ENCODE assay signal across 14 cellular contexts in genomic region chr12:23084236-23084995, GRCh38.
DNase-seq lines count a peak whose midpoint lies in the region; ATAC-seq and TF ChIP-seq lines count a peak whose summit lies in the region.
"Had no signal": no experiment of that assay in that cellular context is flagged by ENCODE, and none has a peak within 500 bp of the region (broad histone marks: within the 10 kb centered on the region; RNA-seq: fewer than 3 reads in every experiment).

No MANE protein-coding gene starts in this region.

- WGBS in transverse colon (ENCODE audit: low coverage in 1 of 2), 2 donors: 61 to 75% methylated on average over 2 to 5 of the region's 5 CpGs

- H3K36me3 ChIP-seq in transverse colon: no peaks in the 10 kb centered on the region
- H3K36me3 ChIP-seq: uterus had no signal

- no peaks in the 10 kb centered on the region for H3K27me3 Mint-ChIP-seq in activated T-helper 2 cell treated with anti-CD3 and anti-CD28 coated beads, Interferon-gamma antibody, Interleukin-2, Interleukin-4, amounts not matched to agents 10 μg/mL and 5 μg/mL and 100 μg/mL, durations not matched to agents 14 hours and 24 hours and 36 hours (ENCODE audit: low read depth)

- ATAC-seq in HG03565 (IDR thresholded peaks at IDR 0.05; ENCODE audit: unreplicated experiment): peak; percentile 41
- no peak for ATAC-seq in GM19395 (IDR thresholded peaks at IDR 0.05; ENCODE audit: unreplicated experiment)
- ATAC-seq in GM21723 (IDR thresholded peaks at IDR 0.05; ENCODE audit: unreplicated experiment): no peak
- ATAC-seq: mucosa of descending colon had no signal

- no peak for TF ChIP-seq POLR2A in transverse colon (IDR thresholded peaks at IDR 0.05)

- TF ChIP-seq CTCF in epithelial cell of esophagus (IDR thresholded peaks at IDR 0.05; ENCODE audit: insufficient read depth, low read depth, low read length, missing control alignments) (no peak), transverse colon (IDR thresholded peaks at IDR 0.05) (no peak)

- no peaks in the 10 kb centered on the region for H3K36me3 Mint-ChIP-seq in activated T-helper 2 cell treated with anti-CD3 and anti-CD28 coated beads, Interferon-gamma antibody, Interleukin-2, Interleukin-4, amounts not matched to agents 10 μg/mL and 5 μg/mL and 100 μg/mL, durations not matched to agents 14 hours and 24 hours and 36 hours (ENCODE audit: low read depth)

- H3K4me3 ChIP-seq in epithelial cell of esophagus (ENCODE audit: low read length): no peak overlapping the region
- H3K4me3 ChIP-seq in skeletal muscle cell (ENCODE audit: low read depth, low read length): no peak overlapping the region
- H3K4me3 ChIP-seq in transverse colon: no peak overlapping the region
- H3K4me3 ChIP-seq: mucosa of descending colon, uterus had no signal

- no peaks in the 10 kb centered on the region for H3K4me1 ChIP-seq in transverse colon
- H3K4me1 ChIP-seq: uterus had no signal

- H3K27ac Mint-ChIP-seq in activated T-helper 2 cell treated with anti-CD3 and anti-CD28 coated beads, Interferon-gamma antibody, Interleukin-2, Interleukin-4, amounts not matched to agents 10 μg/mL and 5 μg/mL and 100 μg/mL, durations not matched to agents 14 hours and 24 hours and 36 hours: no peak overlapping the region
- H3K27ac Mint-ChIP-seq: activated T-cell treated with anti-CD3 and anti-CD28 coated beads, Interleukin-2, amount 50 U/mL, for 72 hours had no signal

- H3K4me3 Mint-ChIP-seq in activated T-helper 2 cell treated with anti-CD3 and anti-CD28 coated beads, Interferon-gamma antibody, Interleukin-2, Interleukin-4, amounts not matched to agents 10 μg/mL and 5 μg/mL and 100 μg/mL, durations not matched to agents 14 hours and 24 hours and 36 hours (ENCODE audit: low read depth): no peak overlapping the region
- H3K4me3 Mint-ChIP-seq: activated T-cell treated with anti-CD3 and anti-CD28 coated beads, Interleukin-2, amount 50 U/mL, for 72 hours had no signal

- H3K9me3 ChIP-seq in transverse colon: no peaks in the 10 kb centered on the region
- H3K9me3 ChIP-seq: mucosa of descending colon, uterus had no signal

- no peaks in the 10 kb centered on the region for H3K9me3 Mint-ChIP-seq in activated T-helper 2 cell treated with anti-CD3 and anti-CD28 coated beads, Interferon-gamma antibody, Interleukin-2, Interleukin-4, amounts not matched to agents 10 μg/mL and 5 μg/mL and 100 μg/mL, durations not matched to agents 14 hours and 24 hours and 36 hours

- TF ChIP-seq EP300 in transverse colon (IDR thresholded peaks at IDR 0.05; ENCODE audit: low read depth): no peak

- intact Hi-C loops in activated T-helper 2 cell treated with anti-CD3 and anti-CD28 coated beads, Interferon-gamma antibody, Interleukin-2, Interleukin-4, amounts not matched to agents 10 μg/mL and 5 μg/mL and 100 μg/mL, durations not matched to agents 14 hours and 24 hours and 36 hours (cut with micrococcal nuclease): no loop called here
- intact Hi-C loops in transverse colon (cut with DNase I; ENCODE audit: low total_unique reads): no loop called here

- H3K27me3 ChIP-seq in transverse colon: no peaks in the 10 kb centered on the region
- H3K27me3 ChIP-seq: uterus had no signal

- in situ Hi-C loops in transverse colon (cut with MboI; ENCODE audit: low pct_ligation_motif_present in 1 of 4, low pct_unique_long_range_greater_than_20kb in 1 of 4, low sequenced_read_pairs in 3 of 4): no loop called here

- no peak overlapping the region for H3K27ac ChIP-seq in transverse colon
- H3K27ac ChIP-seq: uterus had no signal

- DNase-seq in NCI-H748 treated with DMSO at 0.1 percent for 48 hours (lab: John Stamatoyannopoulos, UW) (peak; percentile 27), epithelial cell of esophagus (ENCODE audit: low read depth) (peak; percentile 99), skeletal muscle cell (ENCODE audit: low read depth) (peak; percentile 87), transverse colon (no peak)
- DNase-seq in activated T-helper 2 cell treated with anti-CD3 and anti-CD28 coated beads, Interferon-gamma antibody, Interleukin-2, Interleukin-4, amounts not matched to agents 10 μg/mL and 5 μg/mL and 100 μg/mL, durations not matched to agents 14 hours and 24 hours and 36 hours (ENCODE audit: low spot score): no peak
- DNase-seq: KBM-7; mucosa of descending colon; stimulated activated CD4-positive, alpha-beta T cell treated with anti-CD3 and anti-CD28 coated beads, Interleukin-4, amount 100 ng/mL, for 1 hour; T-helper 1 cell; uterus had no signal

- no peaks in the 10 kb centered on the region for H3K4me1 Mint-ChIP-seq in activated T-helper 2 cell treated with anti-CD3 and anti-CD28 coated beads, Interferon-gamma antibody, Interleukin-2, Interleukin-4, amounts not matched to agents 10 μg/mL and 5 μg/mL and 100 μg/mL, durations not matched to agents 14 hours and 24 hours and 36 hours (ENCODE audit: low read depth)

Comparison
In these comparisons a context has a peak if more than half of its experiments do, and no peak if none do; other contexts are left out.
1. DNase-seq: peak in NCI-H748 treated with DMSO at 0.1 percent for 48 hours (single experiment), epithelial cell of esophagus (single experiment) and skeletal muscle cell (single experiment); none in activated T-helper 2 cell treated with anti-CD3 and anti-CD28 coated beads, Interferon-gamma antibody, Interleukin-2, Interleukin-4, amounts not matched to agents 10 μg/mL and 5 μg/mL and 100 μg/mL, durations not matched to agents 14 hours and 24 hours and 36 hours (single experiment) and transverse colon (single experiment).